ENCODE assay signal across 8 cellular contexts in the genomic region with DNA sequence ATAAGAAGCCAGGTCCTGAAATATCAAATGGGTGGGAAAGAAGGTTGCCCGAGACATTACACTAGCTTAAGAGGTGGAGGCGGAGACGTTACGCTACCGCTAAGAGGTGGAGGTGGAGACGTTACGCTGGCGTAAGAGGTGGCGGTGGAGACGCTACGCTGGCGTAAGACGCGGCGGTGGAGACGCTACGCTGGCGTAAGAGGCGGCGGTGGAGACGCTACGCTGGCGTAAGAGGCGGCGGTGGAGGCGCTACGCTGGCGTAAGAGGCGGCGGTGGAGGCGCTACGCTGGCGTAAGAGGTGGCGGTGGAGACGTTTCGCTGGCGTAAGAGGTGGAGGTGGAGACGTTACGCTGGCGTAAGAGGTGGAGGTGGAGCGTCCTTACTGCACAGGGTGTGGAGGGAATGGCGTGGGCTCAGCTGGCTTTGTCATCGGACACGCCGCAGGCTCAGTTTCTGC. TPM values are rescaled to one million over a fixed set of nuclear protein-coding genes. Genes with fewer than 3 reads are reported as not detected.
DNase-seq lines count a peak whose midpoint lies in the region; ATAC-seq lines count a peak whose summit lies in the region.

No MANE protein-coding gene starts in this region.

- H4K8ac ChIP-seq in mesenchymal stem cell (ENCODE audit: low read length), result no peak overlapping the region

- no peak overlapping the region for H3K14ac ChIP-seq in mesenchymal stem cell (ENCODE audit: low read length in 2 of 2)

- H2AK5ac ChIP-seq in mesenchymal stem cell (ENCODE audit: low read length, severe bottlenecking), result no peak overlapping the region

- no peak overlapping the region for H3K4me2 ChIP-seq in mesenchymal stem cell (ENCODE audit: low read length, poor library complexity, severe bottlenecking)

- H3K79me1 ChIP-seq in mesenchymal stem cell (replicated peaks; ENCODE audit: low read length, poor library complexity, severe bottlenecking), result no peaks in the 10 kb centered on the region

- H3K4me3 ChIP-seq in CD8-positive, alpha-beta memory T cell (ENCODE audit: low read length), result peak overlapping the region; percentile 25
- peak overlapping the region in 1 of 2 experiments; percentile 25 for H3K4me3 ChIP-seq in mesenchymal stem cell (ENCODE audit: insufficient read depth in 1 of 2, low read depth in 1 of 2, low read length in 2 of 2)

- H3K27me3 ChIP-seq in CD8-positive, alpha-beta memory T cell (ENCODE audit: insufficient read depth, low read length, poor library complexity, severe bottlenecking), result no peaks in the 10 kb centered on the region
- H3K27me3 ChIP-seq in mesenchymal stem cell (ENCODE audit: control insufficient read depth in 1 of 2, insufficient read depth in 1 of 2, low read length in 2 of 2), result no peaks in the 10 kb centered on the region

- no peak overlapping the region for H2BK12ac ChIP-seq in mesenchymal stem cell (ENCODE audit: low read length in 2 of 2)

- no peaks in the 10 kb centered on the region for H3K27me3 Mint-ChIP-seq in CD8-positive, alpha-beta memory T cell
- H3K27me3 Mint-ChIP-seq in activated CD8-positive, alpha-beta T cell treated with anti-CD3 and anti-CD28 coated beads, Interleukin-2, amount 10 ng/mL, durations not matched to agents 7 days and 5 days (ENCODE audit: low read depth), result no peaks in the 10 kb centered on the region

- intact Hi-C loops in posterior vena cava (cut with DNase I), result no loop called here

- H3K9me3 ChIP-seq in CD8-positive, alpha-beta memory T cell (ENCODE audit: low read length), result no peaks in the 10 kb centered on the region
- peaks cover 5% of the 10 kb centered on the region for H3K9me3 ChIP-seq in mesenchymal stem cell (ENCODE audit: control insufficient read depth, low read length)

- H3K4me1 Mint-ChIP-seq in CD8-positive, alpha-beta memory T cell, result peaks cover 11 to 22% (median 20%) of the 10 kb centered on the region in 3 donors
- peaks cover 7% of the 10 kb centered on the region for H3K4me1 Mint-ChIP-seq in activated CD8-positive, alpha-beta T cell treated with anti-CD3 and anti-CD28 coated beads, Interleukin-2, amount 10 ng/mL, durations not matched to agents 7 days and 5 days (ENCODE audit: low read depth)

- no peak overlapping the region for H4K91ac ChIP-seq in mesenchymal stem cell (ENCODE audit: low read length)

- H3K18ac ChIP-seq in mesenchymal stem cell (ENCODE audit: low read depth in 1 of 2, low read length in 2 of 2), result no peak overlapping the region

- H3K36me3 ChIP-seq in CD8-positive, alpha-beta memory T cell (ENCODE audit: insufficient read depth, low read length), result peaks cover 3% of the 10 kb centered on the region
- peaks cover 3 to 25% of the 10 kb centered on the region in 2 experiments for H3K36me3 ChIP-seq in mesenchymal stem cell (ENCODE audit: control insufficient read depth in 1 of 2, insufficient read depth in 2 of 2, low read depth in 1 of 2, low read length in 2 of 2)

- H3K36me3 Mint-ChIP-seq in CD8-positive, alpha-beta memory T cell, result peaks cover 5 to 14% (median 7%) of the 10 kb centered on the region in 3 donors
- peaks cover 16% of the 10 kb centered on the region for H3K36me3 Mint-ChIP-seq in activated CD8-positive, alpha-beta T cell treated with anti-CD3 and anti-CD28 coated beads, Interleukin-2, amount 10 ng/mL, durations not matched to agents 7 days and 5 days (ENCODE audit: low read depth)

- no peak overlapping the region for H3K4ac ChIP-seq in mesenchymal stem cell (ENCODE audit: low read depth in 1 of 2, low read length in 2 of 2)

- no peak overlapping the region for H2AFZ ChIP-seq in mesenchymal stem cell (ENCODE audit: low read depth, low read length)

- no peak overlapping the region for H2BK15ac ChIP-seq in mesenchymal stem cell (ENCODE audit: low read depth, poor library complexity, severe bottlenecking)

- H2BK120ac ChIP-seq in mesenchymal stem cell (ENCODE audit: low read depth, low read length), result no peak overlapping the region

- CTCF ChIA-PET in CD8-positive, alpha-beta memory T cell (lab: Charles Lee), result interaction anchor here (1.1 kb wide), 1 partner anchor 13 kb away, joined by 4 read pairs; a partner anchor contains a TSS
- CTCF ChIA-PET in activated CD8-positive, alpha-beta T cell treated with anti-CD3 and anti-CD28 coated beads, Interleukin-2, amount 10 ng/mL, durations not matched to agents 7 days and 5 days (lab: Charles Lee), result interaction anchor here (0.8 kb wide), 1 partner anchor 15 kb away, joined by 3 read pairs; no protein-coding TSS in a partner anchor

- POLR2A ChIA-PET in CD8-positive, alpha-beta memory T cell (lab: Charles Lee), result interaction anchor here (1.2 kb wide), 1 partner anchor 12 kb away, joined by 3 read pairs; a partner anchor contains a TSS
- POLR2A ChIA-PET in activated CD8-positive, alpha-beta T cell treated with anti-CD3 and anti-CD28 coated beads, Interleukin-2, amount 10 ng/mL, durations not matched to agents 7 days and 5 days (lab: Charles Lee), result interaction anchor here (0.5 to 1.7 kb wide), 2 partner anchors 12 to 120 kb away, joined by 4 to 7 read pairs; a partner anchor contains a TSS

- ATAC-seq in HG02981 (IDR thresholded peaks at IDR 0.05; ENCODE audit: unreplicated experiment) (peak; percentile 56), HG02588 (IDR thresholded peaks at IDR 0.05; ENCODE audit: unreplicated experiment) (no peak), GM21825 (IDR thresholded peaks at IDR 0.05; ENCODE audit: unreplicated experiment) (no peak)
- ATAC-seq in activated CD8-positive, alpha-beta T cell treated with anti-CD3 and anti-CD28 coated beads, Interleukin-2, amount 10 ng/mL, durations not matched to agents 7 days and 5 days, result peak; percentile 48

- DNase-seq in CD8-positive, alpha-beta memory T cell, result peak in 3 of 5 donors; percentile 67 to 80 (median 79)
- no peak for DNase-seq in activated CD8-positive, alpha-beta T cell treated with anti-CD3 and anti-CD28 coated beads, Interleukin-2, amount 10 ng/mL, durations not matched to agents 7 days and 5 days
- DNase-seq in mesenchymal stem cell, result no peak
- DNase-seq in posterior vena cava (ENCODE audit: low spot score), result no peak
- no peak for DNase-seq in NCI-H1417 (lab: John Stamatoyannopoulos, UW)

- H3K4me3 Mint-ChIP-seq in CD8-positive, alpha-beta memory T cell, result peak overlapping the region; percentile 34 to 85 (median 67)
- peak overlapping the region; percentile 42 for H3K4me3 Mint-ChIP-seq in activated CD8-positive, alpha-beta T cell treated with anti-CD3 and anti-CD28 coated beads, Interleukin-2, amount 10 ng/mL, durations not matched to agents 7 days and 5 days

- no peak overlapping the region for H3K23ac ChIP-seq in mesenchymal stem cell (ENCODE audit: low read length in 2 of 2)

- H3K9me3 Mint-ChIP-seq in CD8-positive, alpha-beta memory T cell, result no peaks in the 10 kb centered on the region
- H3K9me3 Mint-ChIP-seq in activated CD8-positive, alpha-beta T cell treated with anti-CD3 and anti-CD28 coated beads, Interleukin-2, amount 10 ng/mL, durations not matched to agents 7 days and 5 days (ENCODE audit: insufficient read depth), result no peaks in the 10 kb centered on the region

- no peak overlapping the region for H2BK5ac ChIP-seq in mesenchymal stem cell (ENCODE audit: low read depth, low read length, poor library complexity, severe bottlenecking)

- WGBS in mesenchymal stem cell, result 90% methylated on average over 29 of the region's 45 CpGs

- peaks cover 6% of the 10 kb centered on the region for H3K4me1 ChIP-seq in CD8-positive, alpha-beta memory T cell (ENCODE audit: insufficient read depth, low read length)
- no peaks in the 10 kb centered on the region for H3K4me1 ChIP-seq in mesenchymal stem cell (ENCODE audit: control insufficient read depth, insufficient read depth, low read depth, low read length)

- peak overlapping the region in 7 of 8 donors; percentile 3 to 94 (median 69) for H3K27ac Mint-ChIP-seq in CD8-positive, alpha-beta memory T cell
- H3K27ac Mint-ChIP-seq in activated CD8-positive, alpha-beta T cell treated with anti-CD3 and anti-CD28 coated beads, Interleukin-2, amount 10 ng/mL, durations not matched to agents 7 days and 5 days, result peak overlapping the region; percentile 41

- no peak overlapping the region for H3K27ac ChIP-seq in CD8-positive, alpha-beta memory T cell (ENCODE audit: low read depth, low read length)
- H3K27ac ChIP-seq in mesenchymal stem cell (ENCODE audit: low read length, poor library complexity, severe bottlenecking), result no peak overlapping the region

- peak overlapping the region; percentile 63 for H3K9ac ChIP-seq in mesenchymal stem cell (ENCODE audit: low read length)

RNA-seq across cellular contexts. Expression of a gene that starts 12.8 kb away (rescaled TPM):
- 10 to 100 TPM; 10.9 to 11.8 TPM for total RNA-seq in CD8-positive, alpha-beta memory T cell
- polyA plus RNA-seq in CD8-positive, alpha-beta memory T cell, result 30.1 TPM
- total RNA-seq in activated CD8-positive, alpha-beta T cell treated with anti-CD3 and anti-CD28 coated beads, Interleukin-2, amount 10 ng/mL, durations not matched to agents 7 days and 5 days, result 10 to 100 TPM; 16.1 to 18.1 TPM
- polyA plus RNA-seq in mesenchymal stem cell (2013, experiment 1 of 2), result 8.0 TPM
- 8.2 TPM for polyA plus RNA-seq in mesenchymal stem cell (2013, experiment 2 of 2)
- total RNA-seq in posterior vena cava, result 10 to 100 TPM; 23.0 to 27.0 TPM

RNA-seq across cellular contexts. Expression of a gene that starts 23.2 kb away (rescaled TPM):
- total RNA-seq in CD8-positive, alpha-beta memory T cell, result under 1 TPM; 0.20 to 0.22 TPM
- not detected for polyA plus RNA-seq in CD8-positive, alpha-beta memory T cell
- under 1 TPM; 0.26 to 0.81 TPM for total RNA-seq in activated CD8-positive, alpha-beta T cell treated with anti-CD3 and anti-CD28 coated beads, Interleukin-2, amount 10 ng/mL, durations not matched to agents 7 days and 5 days
- polyA plus RNA-seq in mesenchymal stem cell (2013, experiment 1 of 2), result not detected
- polyA plus RNA-seq in mesenchymal stem cell (2013, experiment 2 of 2), result not detected
- under 1 TPM; 0.57 to 0.83 TPM for total RNA-seq in posterior vena cava

Comparison
In these comparisons a context has a peak if more than half of its experiments do, and no peak if none do; other contexts are left out.
1. DNase-seq: peak in CD8-positive, alpha-beta memory T cell (3 of 5); none in activated CD8-positive, alpha-beta T cell treated with anti-CD3 and anti-CD28 coated beads, Interleukin-2, amount 10 ng/mL, durations not matched to agents 7 days and 5 days (single experiment), mesenchymal stem cell (single experiment), posterior vena cava (single experiment) and NCI-H1417 (0 of 3).
2. ATAC-seq: peak in HG02981 (single experiment) and activated CD8-positive, alpha-beta T cell treated with anti-CD3 and anti-CD28 coated beads, Interleukin-2, amount 10 ng/mL, durations not matched to agents 7 days and 5 days (single experiment); none in HG02588 (single experiment) and GM21825 (single experiment).